Comparison of ENCODE assay signal across 9 cellular contexts in genomic region chr7:66150471-66150870, GRCh38.
DNase-seq lines count a peak whose midpoint lies in the region; ATAC-seq and TF ChIP-seq lines count a peak whose summit lies in the region.
"Had no signal": no experiment of that assay in that cellular context is flagged by ENCODE, and none has a peak within 500 bp of the region (broad histone marks: within the 10 kb centered on the region; RNA-seq: fewer than 3 reads in every experiment).

No MANE protein-coding gene starts in this region.

- TF ChIP-seq CTCF in AG10803 (conservative IDR thresholded peaks at IDR 0.05; ENCODE audit: low read length) (no peak), RWPE1 (conservative IDR thresholded peaks at IDR 0.05; ENCODE audit: low read depth) (no peak), neutrophil (IDR thresholded peaks at IDR 0.05) (no peak)

- H3K4me3 ChIP-seq in AG10803 (ENCODE audit: low read length) (no peak overlapping the region), neutrophil (ENCODE audit: low read depth in 1 of 2, low read length in 1 of 2) (no peak overlapping the region)

- CTCF ChIA-PET in RWPE1 (lab: Yijun Ruan, JAX), result no interaction called here

- no peaks in the 10 kb centered on the region for H3K27me3 ChIP-seq in neutrophil

- no peak for ATAC-seq in HG02623 (IDR thresholded peaks at IDR 0.05; ENCODE audit: unreplicated experiment)
- ATAC-seq in HG03378 (IDR thresholded peaks at IDR 0.05; ENCODE audit: unreplicated experiment), result no peak

- no peaks in the 10 kb centered on the region for H3K4me1 ChIP-seq in neutrophil (ENCODE audit: control insufficient read depth in 1 of 2, insufficient read depth in 1 of 2, low read depth in 1 of 2, low read length in 1 of 2)

- H3K36me3 ChIP-seq in neutrophil, result peaks cover 79% of the 10 kb centered on the region

- DNase-seq in AG10803 (ENCODE audit: low read depth) (peak; percentile 85), RWPE1 (ENCODE audit: low spot score) (no peak), fibroblast of peridontal ligament (ENCODE audit: extremely low read depth) (peak; percentile 92), KG1 (lab: John Stamatoyannopoulos, UW) (no peak), NCI-H1105 (lab: John Stamatoyannopoulos, UW) (no peak)
- DNase-seq: NCI-H2081 had no signal

- H3K27ac ChIP-seq in RWPE1 (peak overlapping the region; percentile 44), neutrophil (peak overlapping the region; percentile 31)

- POLR2A ChIA-PET in RWPE1 (lab: Yijun Ruan, JAX; ENCODE audit: low non-redundant PET), result no interaction called here

- no peaks in the 10 kb centered on the region for H3K9me3 ChIP-seq in neutrophil

Comparison
In these comparisons a context has a peak if more than half of its experiments do, and no peak if none do; other contexts are left out.
1. DNase-seq: peak in AG10803 (single experiment) and fibroblast of peridontal ligament (single experiment); none in RWPE1 (single experiment), KG1 (single experiment) and NCI-H1105 (single experiment).